In genomic region chr1:174680101-174680500, GRCh38 we compare ENCODE assay signal across 28 cellular contexts.
"Had no signal": no experiment of that assay in that cellular context is flagged by ENCODE, and none has a peak within 500 bp of the region (broad histone marks: within the 10 kb centered on the region; RNA-seq: fewer than 3 reads in every experiment).

No MANE protein-coding gene starts in this region.

- ATAC-seq: activated CD4-positive, alpha-beta T cell treated with anti-CD3 and anti-CD28 coated beads for 36 hours; activated CD4-positive, CD25-positive, alpha-beta regulatory T cell treated with anti-CD3 and anti-CD28 coated beads, Interleukin-2, amount 50 U/mL, for 24 hours; activated CD8-positive, alpha-beta T cell treated with anti-CD3 and anti-CD28 coated beads, Interleukin-2, amount 10 ng/mL, durations not matched to agents 7 days and 5 days; activated naive CD4-positive, alpha-beta T cell treated with anti-CD3 and anti-CD28 coated beads, Interleukin-2, amount 50 U/mL, for 72 hours; activated T-cell treated with anti-CD3 and anti-CD28 coated beads, Interleukin-2, amount 50 U/mL, for 4 hours; body of pancreas; Panc1; WTC11 had no signal

- H3K4me3 ChIP-seq: adrenal gland, body of pancreas, breast epithelium, coronary artery, SJCRH30, SK-N-MC had no signal

- H3K9me3 ChIP-seq: adrenal gland, body of pancreas, breast epithelium, SJCRH30 had no signal

- H3K36me3 ChIP-seq: adrenal gland, breast epithelium, SJCRH30 had no signal

- H3K27me3 ChIP-seq: adrenal gland, body of pancreas, breast epithelium, SJCRH30 had no signal

- H3K4me1 ChIP-seq: adrenal gland, body of pancreas, breast epithelium, SJCRH30 had no signal

- DNase-seq: activated CD4-positive, alpha-beta T cell treated with anti-CD3 and anti-CD28 coated beads for 36 hours; activated CD4-positive, alpha-beta T cell treated with anti-CD3 and anti-CD28 coated beads, Interleukin-2, amount 10 ng/mL, durations not matched to agents 7 days and 5 days; activated CD4-positive, alpha-beta T cell treated with anti-CD3 and anti-CD28 coated beads, Interleukin-2, amount 50 U/mL, for 48 hours; activated CD8-positive, alpha-beta T cell treated with anti-CD3 and anti-CD28 coated beads, Interleukin-2, amount 10 ng/mL, durations not matched to agents 7 days and 5 days; activated gamma-delta T cell treated with Interleukin-2 at 50 U/mL for 16 hours; activated naive CD4-positive, alpha-beta T cell treated with anti-CD3 and anti-CD28 coated beads for 36 hours; activated T-cell treated with anti-CD3 and anti-CD28 coated beads, Interleukin-2, amount 50 U/mL, for 4 hours; adrenal gland; body of pancreas; NCI-H1048; NCI-H1436 treated with DMSO at 0.1 percent for 48 hours; NCI-H1694 treated with DMSO at 0.1 percent for 48 hours; NCI-H2029; NCI-H2107; NCI-H226; NCI-H446 treated with DMSO at 0.1 percent for 48 hours; NCI-H524; NCI-H774; SHP77; SJCRH30 had no signal

- FAIRE-seq: astrocyte had no signal

- H3K27ac ChIP-seq: adrenal gland, body of pancreas, breast epithelium, coronary artery, SJCRH30, SK-N-MC had no signal
